ENCODE assay signal across 11 cellular contexts in the genomic region with DNA sequence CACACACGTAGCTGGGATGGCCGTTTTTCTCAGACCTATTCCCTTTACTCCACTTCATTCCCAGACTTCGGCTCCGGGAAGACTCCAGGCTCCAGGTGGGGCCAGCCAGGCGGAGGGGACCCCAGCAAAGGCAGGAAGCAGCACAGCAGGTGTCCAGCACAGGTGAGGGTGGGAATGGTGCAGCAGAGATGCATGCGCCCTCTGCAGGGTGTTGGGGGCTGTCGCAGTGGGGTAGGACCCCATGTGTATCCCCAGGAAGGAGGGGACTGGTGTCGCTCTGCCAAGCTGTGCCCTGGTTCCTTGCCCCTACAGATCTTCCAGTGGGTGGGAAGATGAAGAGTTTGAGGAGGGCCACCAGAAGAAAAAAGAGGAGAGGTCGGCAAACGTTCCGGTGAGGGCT. TPM values are rescaled to one million over a fixed set of nuclear protein-coding genes. Genes with fewer than 3 reads are reported as not detected.
DNase-seq lines count a peak whose midpoint lies in the region; ATAC-seq, FAIRE-seq and TF ChIP-seq lines count a peak whose summit lies in the region.
"Had no signal": no experiment of that assay in that cellular context is flagged by ENCODE, and none has a peak within 500 bp of the region (broad histone marks: within the 10 kb centered on the region; RNA-seq: fewer than 3 reads in every experiment).

No MANE protein-coding gene starts in this region.

- CTCF ChIA-PET in HepG2 (lab: Yijun Ruan, JAX; ENCODE audit: low intra/inter-chr PET ratio, low total read pairs) (interaction anchor here (1.2 to 5.8 kb wide), 3 partner anchors 23 to 128 kb away, joined by 3 to 86 read pairs (median 7); no protein-coding TSS in a partner anchor), endothelial cell of umbilical vein (lab: Charles Lee) (interaction anchor here (1.1 to 9.3 kb wide), 4 partner anchors 21 to 104 kb away, joined by 6 to 104 read pairs (median 7); no protein-coding TSS in a partner anchor)

- peak; percentile 75 for TF ChIP-seq CTCF in HepG2 (CRISPR knock-in tag; IDR thresholded peaks at IDR 0.05)
- TF ChIP-seq CTCF in right lobe of liver (IDR thresholded peaks at IDR 0.05) = no peak
- TF ChIP-seq CTCF in endothelial cell of umbilical vein (IDR thresholded peaks at IDR 0.05; ENCODE audit: extremely low read depth in 1 of 2, insufficient read depth in 1 of 2, low read depth in 1 of 2, low read length in 2 of 2) = peak; percentile 21 to 34
- TF ChIP-seq CTCF in ovary (IDR thresholded peaks at IDR 0.05) = no peak

- intact Hi-C loops in HepG2 (cut with micrococcal nuclease; ENCODE audit: unreplicated experiment) (loop anchor here (1.0 to 5.0 kb wide), 3 partner anchors 23 to 129 kb away; partner anchors contain the start of gene MEF2D), right lobe of liver (cut with DNase I) (no loop called here), endothelial cell of umbilical vein (cut with micrococcal nuclease) (loop anchor here (1.0 to 2.0 kb wide), 3 partner anchors 16 to 72 kb away; partner anchors contain the start of gene GPATCH4), ovary (cut with DNase I) (loop anchor here in 2 of 4 donors (2.0 to 10.0 kb wide), 4 partner anchors 18 to 123 kb away; no protein-coding TSS in a partner anchor)

- H2AFZ ChIP-seq in HepG2 (ENCODE audit: low read length) (no peak overlapping the region), endothelial cell of umbilical vein (ENCODE audit: low read depth, low read length) (no peak overlapping the region)

- FAIRE-seq in HepG2 (lab: Jason Lieb, UNC) (no peak), endothelial cell of umbilical vein (lab: Jason Lieb, UNC) (no peak)
- FAIRE-seq: kidney had no signal

- H3K27ac ChIP-seq in HepG2 (ENCODE audit: extremely low read length, insufficient read depth, low read length) (no peak overlapping the region), right lobe of liver (no peak overlapping the region), endothelial cell of umbilical vein (ENCODE audit: insufficient read depth, low read depth, low read length) (no peak overlapping the region), ovary (no peak overlapping the region)

- H3K79me2 ChIP-seq in HepG2 (ENCODE audit: insufficient read depth, low read length) (no peaks in the 10 kb centered on the region), endothelial cell of umbilical vein (ENCODE audit: control insufficient read depth, insufficient read depth, low read length) (no peaks in the 10 kb centered on the region)

- TF ChIP-seq EP300 in HepG2 (IDR thresholded peaks at IDR 0.05; ENCODE audit: low read depth in 2 of 2, low read length in 2 of 2) (no peak), HepG2 (CRISPR knock-in tag; IDR thresholded peaks at IDR 0.05; ENCODE audit: borderline replicate concordance) (no peak), ovary (IDR thresholded peaks at IDR 0.05) (no peak)

- WGBS in HepG2 (ENCODE audit: low lambda C conversion rate) = 5% methylated on average over 11 of the region's 11 CpGs
- 20% methylated on average over 6 of the region's 11 CpGs for WGBS in right lobe of liver (ENCODE audit: insufficient coverage, low coverage, low lambda C conversion rate, missing lambda C conversion rate)
- 40 to 43% (median 40%) methylated on average over 11 of the region's 11 CpGs for WGBS in ovary, 3 donors

- 0 out of 2 replicates have a peak, but pooled peaks cover 14% of the 10 kb centered on the region for H3K4me1 ChIP-seq in HepG2 (ENCODE audit: insufficient read depth, low read length)
- no peaks in the 10 kb centered on the region for H3K4me1 ChIP-seq in right lobe of liver
- no peaks in the 10 kb centered on the region for H3K4me1 ChIP-seq in endothelial cell of umbilical vein (ENCODE audit: control insufficient read depth, extremely low read depth, insufficient read depth, low read length)
- H3K4me1 ChIP-seq in ovary (ENCODE audit: insufficient read depth) = no peaks in the 10 kb centered on the region

- dilution Hi-C loops in endothelial cell of umbilical vein (cut with MboI; ENCODE audit: extremely low pct_ligation_motif_present, low sequenced_read_pairs) = no loop called here

- DNase-seq in HepG2 (ENCODE audit: low spot score) = peak; percentile 28
- no peak for DNase-seq in right lobe of liver
- DNase-seq in NCI-H1105 treated with DMSO at 0.1 percent for 48 hours (lab: John Stamatoyannopoulos, UW) = peak; percentile 17
- DNase-seq in endothelial cell of umbilical vein (ENCODE audit: low read depth, low spot score) = no peak
- no peak for DNase-seq in NCI-H1048 (lab: John Stamatoyannopoulos, UW)
- DNase-seq in AG08396 (ENCODE audit: low spot score) = no peak
- no peak for DNase-seq in NOMO-1 (lab: John Stamatoyannopoulos, UW; ENCODE audit: unreplicated experiment in 2 of 2)
- DNase-seq in ovary = no peak
- DNase-seq: activated CD4-positive, alpha-beta T cell treated with anti-CD3 and anti-CD28 coated beads for 36 hours; kidney had no signal

- no peaks in the 10 kb centered on the region for H3K9me3 ChIP-seq in HepG2 (ENCODE audit: low read length)
- H3K9me3 ChIP-seq in right lobe of liver = no peaks in the 10 kb centered on the region
- H3K9me3 ChIP-seq in endothelial cell of umbilical vein (replicated peaks; ENCODE audit: control insufficient read depth, insufficient read depth, low read length) = no peaks in the 10 kb centered on the region
- H3K9me3 ChIP-seq in ovary = no peaks in the 10 kb centered on the region

- H4K20me1 ChIP-seq in HepG2 (ENCODE audit: insufficient read depth, low read length) (no peaks in the 10 kb centered on the region), endothelial cell of umbilical vein (replicated peaks; ENCODE audit: control insufficient read depth, extremely low read depth, insufficient read depth, low read length) (no peaks in the 10 kb centered on the region)

- BruUV-seq in HepG2 (replicated peaks; lab: Mats Ljungman, UMichigan) = no TSS peak
- no TSS peak for BruUV-seq in endothelial cell of umbilical vein (replicated peaks; lab: Mats Ljungman, UMichigan)

- H3K4me2 ChIP-seq in HepG2 (ENCODE audit: low read depth, low read length) (peak overlapping the region; percentile 29; the same call in 1 of the 2 replicates), endothelial cell of umbilical vein (ENCODE audit: insufficient read depth, low read length) (no peak overlapping the region)

- POLR2A ChIA-PET in HepG2 (lab: Yijun Ruan, JAX) (no interaction called here), endothelial cell of umbilical vein (lab: Charles Lee) (no interaction called here)

- H3K27me3 ChIP-seq in HepG2 (ENCODE audit: control insufficient read depth in 1 of 2, insufficient read depth in 2 of 2, low read length in 2 of 2) (peaks cover 6 to 35% of the 10 kb centered on the region in 2 experiments; a peak in 4 of 5 replicates), right lobe of liver (no peaks in the 10 kb centered on the region), endothelial cell of umbilical vein (ENCODE audit: control insufficient read depth in 2 of 2, insufficient read depth in 2 of 2, low read length in 2 of 2) (no peaks in the 10 kb centered on the region), ovary (no peaks in the 10 kb centered on the region)

- H3K9ac ChIP-seq in HepG2 (ENCODE audit: insufficient read depth, low read depth, low read length) (no peak overlapping the region), endothelial cell of umbilical vein (replicated peaks; ENCODE audit: extremely low read depth, insufficient read depth, low read length) (no peak overlapping the region)

- no peaks in the 10 kb centered on the region for H3K36me3 ChIP-seq in HepG2 (replicated peaks in 1 of 2; ENCODE audit: control insufficient read depth in 1 of 2, insufficient read depth in 2 of 2, low read length in 2 of 2)
- H3K36me3 ChIP-seq in right lobe of liver = no peaks in the 10 kb centered on the region
- H3K36me3 ChIP-seq in endothelial cell of umbilical vein (ENCODE audit: control insufficient read depth in 2 of 2, extremely low read depth in 1 of 2, insufficient read depth in 2 of 2, low read length in 2 of 2) = no peaks in the 10 kb centered on the region
- no peaks in the 10 kb centered on the region for H3K36me3 ChIP-seq in ovary

- ATAC-seq in HepG2 = peak; percentile 86
- ATAC-seq in right lobe of liver = no peak

- TF ChIP-seq POLR2A in HepG2 (IDR thresholded peaks at IDR 0.05; ENCODE audit: insufficient read depth in 1 of 2, low read depth in 2 of 2, low read length in 2 of 2) (no peak), right lobe of liver (IDR thresholded peaks at IDR 0.05) (no peak), endothelial cell of umbilical vein (IDR thresholded peaks at IDR 0.05; ENCODE audit: low read depth, low read length) (no peak), ovary (IDR thresholded peaks at IDR 0.05) (no peak)

- TF ChIP-seq RAD21 in HepG2 (CRISPR knock-in tag; IDR thresholded peaks at IDR 0.05) = 0 out of 2 replicates have a peak, but pooled peaks have one; percentile 12

- in situ Hi-C loops in HepG2 (cut with HindIII; ENCODE audit: extremely low pct_ligation_motif_present, low pct_unique_long_range_greater_than_20kb) = no loop called here

- no peaks in the 10 kb centered on the region for H3K9me1 ChIP-seq in endothelial cell of umbilical vein (replicated peaks; ENCODE audit: control insufficient read depth, extremely low read depth, insufficient read depth, low read length)

- H3K4me3 ChIP-seq in HepG2 (replicated peaks in 1 of 3; ENCODE audit: insufficient read depth in 1 of 3, low read depth in 2 of 3, low read length in 3 of 3) (no peak overlapping the region), right lobe of liver (no peak overlapping the region), endothelial cell of umbilical vein (replicated peaks in 1 of 3; ENCODE audit: insufficient read depth in 1 of 3, low read depth in 1 of 3, low read length in 3 of 3) (no peak overlapping the region), ovary (no peak overlapping the region)

RNA-seq across cellular contexts. Expression of gene TTC24, which starts 5.3 kb away (rescaled TPM):
- total RNA-seq in HepG2 (2016; rRNA removed; fragmentation: Illumina TruSeq; extraction: Trizol) (0.13 and 0.15 TPM in 2 replicates), right lobe of liver (under 1 TPM in 1 of 6 experiments, not detected in 5; 0.31 TPM), endothelial cell of umbilical vein (not detected in 2 replicates), ovary (under 1 TPM in 1 of 7 donors, not detected in 6; 0.15 TPM)
- not detected in 2 replicates for total RNA-seq in HepG2 (2016; cell fraction: cytosol; rRNA removed; fragmentation: Illumina TruSeq; extraction: Trizol; ENCODE audit: low read depth)
- 0.22 and 0.37 TPM in 2 replicates for total RNA-seq in HepG2 (2016; cell fraction: insoluble cytoplasmic fraction; rRNA removed; fragmentation: Illumina TruSeq; extraction: Trizol)
- total RNA-seq in HepG2 (2016; cell fraction: membrane; rRNA removed; fragmentation: Illumina TruSeq; extraction: Trizol) = not detected in 2 replicates
- total RNA-seq in HepG2 (2016; cell fraction: nucleus; rRNA removed; fragmentation: Illumina TruSeq; extraction: Trizol) = not detected in 2 replicates
- polyA plus RNA-seq in HepG2 (2011; rRNA removed) (0.18 and 0.30 TPM in 2 replicates), endothelial cell of umbilical vein (not detected in 2 replicates), ovary (under 1 TPM in 1 of 2 donors, not detected in 1; 0.12 TPM)
- 0.05 and 0.11 TPM in 2 replicates for polyA plus RNA-seq in HepG2 (2011; cell fraction: cytosol; rRNA removed)
- 0.61 and 1.4 TPM in 2 replicates for polyA plus RNA-seq in HepG2 (2011; cell fraction: nucleus; rRNA removed)
- 0.17 TPM in 1 of 2 replicates, not detected in the other for polyA plus RNA-seq in HepG2 (2012)
- polyA plus RNA-seq in HepG2 (2016; cell fraction: cytosol; fragmentation: Illumina TruSeq; extraction: Trizol; ENCODE audit: low read depth) = not detected in 2 replicates
- polyA plus RNA-seq in HepG2 (2016; cell fraction: insoluble cytoplasmic fraction; fragmentation: Illumina TruSeq; extraction: Trizol; ENCODE audit: low read depth) = not detected in 2 replicates
- not detected in 2 replicates for polyA plus RNA-seq in HepG2 (2016; cell fraction: membrane; fragmentation: Illumina TruSeq; extraction: Trizol; ENCODE audit: low read depth)
- polyA plus RNA-seq in HepG2 (2016; cell fraction: nucleus; fragmentation: Illumina TruSeq; extraction: Trizol; ENCODE audit: insufficient read depth, low read depth) = 0.60 TPM in 1 of 2 replicates, not detected in the other
- polyA minus RNA-seq in HepG2 (2011; rRNA and poly(A)+ RNA removed; ENCODE audit: low replicate concordance) = 0.32 TPM in 1 of 2 replicates, not detected in the other
- not detected in 2 replicates for polyA minus RNA-seq in HepG2 (2011; cell fraction: cytosol; rRNA and poly(A)+ RNA removed)
- 0.99 TPM in 1 of 2 replicates, not detected in the other for polyA minus RNA-seq in HepG2 (2011; cell fraction: nucleus; rRNA and poly(A)+ RNA removed)
- not detected in 2 replicates for polyA plus RNA-seq in endothelial cell of umbilical vein (2011; cell fraction: cytosol; rRNA removed)
- polyA plus RNA-seq in endothelial cell of umbilical vein (2011; cell fraction: nucleus; rRNA removed) = not detected in 2 replicates
- polyA plus RNA-seq in endothelial cell of umbilical vein (2012) = not detected in 2 replicates
- not detected in 2 replicates for polyA minus RNA-seq in endothelial cell of umbilical vein
- polyA minus RNA-seq in endothelial cell of umbilical vein (2011; cell fraction: cytosol; rRNA and poly(A)+ RNA removed) = not detected
- polyA minus RNA-seq in endothelial cell of umbilical vein (2011; cell fraction: nucleus; rRNA and poly(A)+ RNA removed) = not detected in 2 replicates
- polyA plus RNA-seq: BJ had no signal

RNA-seq across cellular contexts. Expression of gene NAXE, which starts 6.8 kb away (rescaled TPM):
- total RNA-seq in HepG2 (2016; rRNA removed; fragmentation: Illumina TruSeq; extraction: Trizol) (37.9 and 59.4 TPM in 2 replicates), right lobe of liver (10 to 100 TPM; 37.7 to 72.3 (median 49.4) TPM), endothelial cell of umbilical vein (74.0 and 76.2 TPM in 2 replicates), ovary (10 to 100 TPM; 43.5 to 85.4 (median 65.4) TPM)
- 69.0 and 80.5 TPM in 2 replicates for total RNA-seq in HepG2 (2016; cell fraction: cytosol; rRNA removed; fragmentation: Illumina TruSeq; extraction: Trizol; ENCODE audit: low read depth)
- 32.9 and 62.3 TPM in 2 replicates for total RNA-seq in HepG2 (2016; cell fraction: insoluble cytoplasmic fraction; rRNA removed; fragmentation: Illumina TruSeq; extraction: Trizol)
- total RNA-seq in HepG2 (2016; cell fraction: membrane; rRNA removed; fragmentation: Illumina TruSeq; extraction: Trizol) = 57.8 and 70.5 TPM in 2 replicates
- total RNA-seq in HepG2 (2016; cell fraction: nucleus; rRNA removed; fragmentation: Illumina TruSeq; extraction: Trizol) = 36.6 and 46.8 TPM in 2 replicates
- polyA plus RNA-seq in HepG2 (2011; rRNA removed) (35.0 and 39.4 TPM in 2 replicates), endothelial cell of umbilical vein (187 and 210 TPM in 2 replicates), ovary (10 to 100 TPM; 57.8 to 75.0 TPM)
- polyA plus RNA-seq in HepG2 (2011; cell fraction: cytosol; rRNA removed) = 44.6 and 54.4 TPM in 2 replicates
- 28.8 and 37.7 TPM in 2 replicates for polyA plus RNA-seq in HepG2 (2011; cell fraction: nucleus; rRNA removed)
- 37.1 and 42.0 TPM in 2 replicates for polyA plus RNA-seq in HepG2 (2012)
- 109 and 132 TPM in 2 replicates for polyA plus RNA-seq in HepG2 (2016; cell fraction: cytosol; fragmentation: Illumina TruSeq; extraction: Trizol; ENCODE audit: low read depth)
- 38.4 and 48.9 TPM in 2 replicates for polyA plus RNA-seq in HepG2 (2016; cell fraction: insoluble cytoplasmic fraction; fragmentation: Illumina TruSeq; extraction: Trizol; ENCODE audit: low read depth)
- 78.1 and 86.6 TPM in 2 replicates for polyA plus RNA-seq in HepG2 (2016; cell fraction: membrane; fragmentation: Illumina TruSeq; extraction: Trizol; ENCODE audit: low read depth)
- 64.6 and 71.1 TPM in 2 replicates for polyA plus RNA-seq in HepG2 (2016; cell fraction: nucleus; fragmentation: Illumina TruSeq; extraction: Trizol; ENCODE audit: insufficient read depth, low read depth)
- 43.3 and 215 TPM in 2 replicates for polyA minus RNA-seq in HepG2 (2011; rRNA and poly(A)+ RNA removed; ENCODE audit: low replicate concordance)
- 15.2 and 16.5 TPM in 2 replicates for polyA minus RNA-seq in HepG2 (2011; cell fraction: cytosol; rRNA and poly(A)+ RNA removed)
- polyA minus RNA-seq in HepG2 (2011; cell fraction: nucleus; rRNA and poly(A)+ RNA removed) = 15.8 and 22.0 TPM in 2 replicates
- polyA plus RNA-seq in endothelial cell of umbilical vein (2011; cell fraction: cytosol; rRNA removed) = 143 and 154 TPM in 2 replicates
- polyA plus RNA-seq in endothelial cell of umbilical vein (2011; cell fraction: nucleus; rRNA removed) = 62.0 and 82.1 TPM in 2 replicates
- polyA plus RNA-seq in endothelial cell of umbilical vein (2012) = 90.9 and 109 TPM in 2 replicates
- polyA minus RNA-seq in endothelial cell of umbilical vein = 97.8 and 109 TPM in 2 replicates
- 91.6 TPM for polyA minus RNA-seq in endothelial cell of umbilical vein (2011; cell fraction: cytosol; rRNA and poly(A)+ RNA removed)
- polyA minus RNA-seq in endothelial cell of umbilical vein (2011; cell fraction: nucleus; rRNA and poly(A)+ RNA removed) = 26.3 and 33.7 TPM in 2 replicates

RNA-seq across cellular contexts. Expression of gene IQGAP3, which starts 12.4 kb away (rescaled TPM):
- 6.7 and 14.1 TPM in 2 replicates for total RNA-seq in HepG2 (2016; rRNA removed; fragmentation: Illumina TruSeq; extraction: Trizol)
- 0.97 and 2.0 TPM in 2 replicates for total RNA-seq in HepG2 (2016; cell fraction: cytosol; rRNA removed; fragmentation: Illumina TruSeq; extraction: Trizol; ENCODE audit: low read depth)
- total RNA-seq in HepG2 (2016; cell fraction: insoluble cytoplasmic fraction; rRNA removed; fragmentation: Illumina TruSeq; extraction: Trizol) = 6.2 and 14.6 TPM in 2 replicates
- total RNA-seq in HepG2 (2016; cell fraction: membrane; rRNA removed; fragmentation: Illumina TruSeq; extraction: Trizol) = 2.2 and 2.4 TPM in 2 replicates
- total RNA-seq in HepG2 (2016; cell fraction: nucleus; rRNA removed; fragmentation: Illumina TruSeq; extraction: Trizol) = 18.5 and 22.6 TPM in 2 replicates
- 12.8 and 13.5 TPM in 2 replicates for polyA plus RNA-seq in HepG2 (2011; rRNA removed)
- 2.4 and 3.7 TPM in 2 replicates for polyA plus RNA-seq in HepG2 (2011; cell fraction: cytosol; rRNA removed)
- polyA plus RNA-seq in HepG2 (2011; cell fraction: nucleus; rRNA removed) = 79.6 and 121 TPM in 2 replicates
- polyA plus RNA-seq in HepG2 (2012) = 4.8 and 7.5 TPM in 2 replicates
- 0.44 TPM in 2 replicates for polyA plus RNA-seq in HepG2 (2016; cell fraction: cytosol; fragmentation: Illumina TruSeq; extraction: Trizol; ENCODE audit: low read depth)
- 3.2 and 3.8 TPM in 2 replicates for polyA plus RNA-seq in HepG2 (2016; cell fraction: insoluble cytoplasmic fraction; fragmentation: Illumina TruSeq; extraction: Trizol; ENCODE audit: low read depth)
- polyA plus RNA-seq in HepG2 (2016; cell fraction: membrane; fragmentation: Illumina TruSeq; extraction: Trizol; ENCODE audit: low read depth) = 0.92 and 1.1 TPM in 2 replicates
- 42.8 and 43.6 TPM in 2 replicates for polyA plus RNA-seq in HepG2 (2016; cell fraction: nucleus; fragmentation: Illumina TruSeq; extraction: Trizol; ENCODE audit: insufficient read depth, low read depth)
- 22.3 and 62.6 TPM in 2 replicates for polyA minus RNA-seq in HepG2 (2011; rRNA and poly(A)+ RNA removed; ENCODE audit: low replicate concordance)
- 4.0 and 5.7 TPM in 2 replicates for polyA minus RNA-seq in HepG2 (2011; cell fraction: cytosol; rRNA and poly(A)+ RNA removed)
- polyA minus RNA-seq in HepG2 (2011; cell fraction: nucleus; rRNA and poly(A)+ RNA removed) = 16.8 and 18.3 TPM in 2 replicates
- total RNA-seq in right lobe of liver = 1 to 10 TPM in 3 of 6 experiments, under 1 TPM in 3; 0.07 to 2.6 (median 0.95) TPM
- total RNA-seq in endothelial cell of umbilical vein = 48.6 and 60.7 TPM in 2 replicates
- 28.3 and 30.2 TPM in 2 replicates for polyA plus RNA-seq in endothelial cell of umbilical vein
- polyA plus RNA-seq in endothelial cell of umbilical vein (2011; cell fraction: cytosol; rRNA removed) = 17.1 and 17.2 TPM in 2 replicates
- polyA plus RNA-seq in endothelial cell of umbilical vein (2011; cell fraction: nucleus; rRNA removed) = 198 and 249 TPM in 2 replicates
- 9.9 and 15.9 TPM in 2 replicates for polyA plus RNA-seq in endothelial cell of umbilical vein (2012)
- polyA minus RNA-seq in endothelial cell of umbilical vein = 47.2 and 48.6 TPM in 2 replicates
- 18.8 TPM for polyA minus RNA-seq in endothelial cell of umbilical vein (2011; cell fraction: cytosol; rRNA and poly(A)+ RNA removed)
- polyA minus RNA-seq in endothelial cell of umbilical vein (2011; cell fraction: nucleus; rRNA and poly(A)+ RNA removed) = 41.1 and 61.1 TPM in 2 replicates
- total RNA-seq in ovary = 1 to 10 TPM in 1 of 7 donors, under 1 TPM in 5, not detected in 1; 0.05 to 1.2 (median 0.30) TPM
- under 1 TPM; 0.18 to 0.60 TPM for polyA plus RNA-seq in ovary

RNA-seq across cellular contexts. Expression of gene GPATCH4, which starts 16.5 kb away (rescaled TPM):
- 37.9 and 43.4 TPM in 2 replicates for total RNA-seq in HepG2 (2016; rRNA removed; fragmentation: Illumina TruSeq; extraction: Trizol)
- 7.3 and 7.7 TPM in 2 replicates for total RNA-seq in HepG2 (2016; cell fraction: cytosol; rRNA removed; fragmentation: Illumina TruSeq; extraction: Trizol; ENCODE audit: low read depth)
- 37.1 and 46.1 TPM in 2 replicates for total RNA-seq in HepG2 (2016; cell fraction: insoluble cytoplasmic fraction; rRNA removed; fragmentation: Illumina TruSeq; extraction: Trizol)
- 22.7 and 24.7 TPM in 2 replicates for total RNA-seq in HepG2 (2016; cell fraction: membrane; rRNA removed; fragmentation: Illumina TruSeq; extraction: Trizol)
- 36.6 and 38.1 TPM in 2 replicates for total RNA-seq in HepG2 (2016; cell fraction: nucleus; rRNA removed; fragmentation: Illumina TruSeq; extraction: Trizol)
- 19.2 and 20.0 TPM in 2 replicates for polyA plus RNA-seq in HepG2 (2011; rRNA removed)
- 13.1 and 21.0 TPM in 2 replicates for polyA plus RNA-seq in HepG2 (2011; cell fraction: cytosol; rRNA removed)
- 13.5 and 17.3 TPM in 2 replicates for polyA plus RNA-seq in HepG2 (2011; cell fraction: nucleus; rRNA removed)
- 26.6 and 33.5 TPM in 2 replicates for polyA plus RNA-seq in HepG2 (2012)
- 11.1 and 11.2 TPM in 2 replicates for polyA plus RNA-seq in HepG2 (2016; cell fraction: cytosol; fragmentation: Illumina TruSeq; extraction: Trizol; ENCODE audit: low read depth)
- 79.1 and 79.7 TPM in 2 replicates for polyA plus RNA-seq in HepG2 (2016; cell fraction: insoluble cytoplasmic fraction; fragmentation: Illumina TruSeq; extraction: Trizol; ENCODE audit: low read depth)
- 22.9 and 25.6 TPM in 2 replicates for polyA plus RNA-seq in HepG2 (2016; cell fraction: membrane; fragmentation: Illumina TruSeq; extraction: Trizol; ENCODE audit: low read depth)
- polyA plus RNA-seq in HepG2 (2016; cell fraction: nucleus; fragmentation: Illumina TruSeq; extraction: Trizol; ENCODE audit: insufficient read depth, low read depth) = 59.3 and 65.1 TPM in 2 replicates
- 24.3 and 141 TPM in 2 replicates for polyA minus RNA-seq in HepG2 (2011; rRNA and poly(A)+ RNA removed; ENCODE audit: low replicate concordance)
- polyA minus RNA-seq in HepG2 (2011; cell fraction: cytosol; rRNA and poly(A)+ RNA removed) = 9.7 and 9.9 TPM in 2 replicates
- polyA minus RNA-seq in HepG2 (2011; cell fraction: nucleus; rRNA and poly(A)+ RNA removed) = 46.1 and 51.0 TPM in 2 replicates
- 10 to 100 TPM in 4 of 6 experiments, 1 to 10 TPM in 2; 7.0 to 25.3 (median 12.4) TPM for total RNA-seq in right lobe of liver
- total RNA-seq in endothelial cell of umbilical vein = 29.2 and 32.0 TPM in 2 replicates
- polyA plus RNA-seq in endothelial cell of umbilical vein = 15.5 and 22.4 TPM in 2 replicates
- 30.0 and 42.1 TPM in 2 replicates for polyA plus RNA-seq in endothelial cell of umbilical vein (2011; cell fraction: cytosol; rRNA removed)
- 46.6 and 52.0 TPM in 2 replicates for polyA plus RNA-seq in endothelial cell of umbilical vein (2011; cell fraction: nucleus; rRNA removed)
- polyA plus RNA-seq in endothelial cell of umbilical vein (2012) = 39.0 and 64.5 TPM in 2 replicates
- 38.2 and 48.0 TPM in 2 replicates for polyA minus RNA-seq in endothelial cell of umbilical vein
- 37.6 TPM for polyA minus RNA-seq in endothelial cell of umbilical vein (2011; cell fraction: cytosol; rRNA and poly(A)+ RNA removed)
- 26.2 and 46.5 TPM in 2 replicates for polyA minus RNA-seq in endothelial cell of umbilical vein (2011; cell fraction: nucleus; rRNA and poly(A)+ RNA removed)
- 10 to 100 TPM; 11.1 to 45.1 (median 22.8) TPM for total RNA-seq in ovary
- 10 to 100 TPM; 10.0 to 22.0 TPM for polyA plus RNA-seq in ovary

RNA-seq across cellular contexts. Expression of gene HAPLN2, which starts 34.4 kb away (rescaled TPM):
- total RNA-seq in HepG2 (2016; rRNA removed; fragmentation: Illumina TruSeq; extraction: Trizol) (not detected in 2 replicates), right lobe of liver (not detected), endothelial cell of umbilical vein (not detected in 2 replicates), ovary (1 to 10 TPM in 5 of 7 donors, under 1 TPM in 2; 0.30 to 1.9 (median 1.2) TPM)
- not detected in 2 replicates for total RNA-seq in HepG2 (2016; cell fraction: cytosol; rRNA removed; fragmentation: Illumina TruSeq; extraction: Trizol; ENCODE audit: low read depth)
- total RNA-seq in HepG2 (2016; cell fraction: insoluble cytoplasmic fraction; rRNA removed; fragmentation: Illumina TruSeq; extraction: Trizol) = not detected in 2 replicates
- not detected in 2 replicates for total RNA-seq in HepG2 (2016; cell fraction: membrane; rRNA removed; fragmentation: Illumina TruSeq; extraction: Trizol)
- not detected in 2 replicates for total RNA-seq in HepG2 (2016; cell fraction: nucleus; rRNA removed; fragmentation: Illumina TruSeq; extraction: Trizol)
- polyA plus RNA-seq in HepG2 (2011; rRNA removed) (0.09 TPM in 1 of 2 replicates, not detected in the other), endothelial cell of umbilical vein (0.14 TPM in 1 of 2 replicates, not detected in the other), ovary (1 to 10 TPM in 1 of 2 donors, not detected in 1; 1.1 TPM)
- not detected in 2 replicates for polyA plus RNA-seq in HepG2 (2011; cell fraction: cytosol; rRNA removed)
- polyA plus RNA-seq in HepG2 (2011; cell fraction: nucleus; rRNA removed) = 0.40 and 0.62 TPM in 2 replicates
- polyA plus RNA-seq in HepG2 (2012) = 0.19 TPM in 1 of 2 replicates, not detected in the other
- polyA plus RNA-seq in HepG2 (2016; cell fraction: cytosol; fragmentation: Illumina TruSeq; extraction: Trizol; ENCODE audit: low read depth) = not detected in 2 replicates
- not detected in 2 replicates for polyA plus RNA-seq in HepG2 (2016; cell fraction: insoluble cytoplasmic fraction; fragmentation: Illumina TruSeq; extraction: Trizol; ENCODE audit: low read depth)
- polyA plus RNA-seq in HepG2 (2016; cell fraction: membrane; fragmentation: Illumina TruSeq; extraction: Trizol; ENCODE audit: low read depth) = not detected in 2 replicates
- not detected in 2 replicates for polyA plus RNA-seq in HepG2 (2016; cell fraction: nucleus; fragmentation: Illumina TruSeq; extraction: Trizol; ENCODE audit: insufficient read depth, low read depth)
- not detected in 2 replicates for polyA minus RNA-seq in HepG2 (2011; rRNA and poly(A)+ RNA removed; ENCODE audit: low replicate concordance)
- not detected in 2 replicates for polyA minus RNA-seq in HepG2 (2011; cell fraction: cytosol; rRNA and poly(A)+ RNA removed)
- not detected in 2 replicates for polyA minus RNA-seq in HepG2 (2011; cell fraction: nucleus; rRNA and poly(A)+ RNA removed)
- not detected in 2 replicates for polyA plus RNA-seq in endothelial cell of umbilical vein (2011; cell fraction: cytosol; rRNA removed)
- polyA plus RNA-seq in endothelial cell of umbilical vein (2011; cell fraction: nucleus; rRNA removed) = 0.68 and 0.70 TPM in 2 replicates
- polyA plus RNA-seq in endothelial cell of umbilical vein (2012) = not detected in 2 replicates
- not detected in 2 replicates for polyA minus RNA-seq in endothelial cell of umbilical vein
- polyA minus RNA-seq in endothelial cell of umbilical vein (2011; cell fraction: cytosol; rRNA and poly(A)+ RNA removed) = not detected
- polyA minus RNA-seq in endothelial cell of umbilical vein (2011; cell fraction: nucleus; rRNA and poly(A)+ RNA removed) = not detected in 2 replicates
- polyA plus RNA-seq: BJ had no signal

Comparison
In these comparisons a context has a peak if more than half of its experiments do, and no peak if none do; other contexts are left out.
1. DNase-seq: peak in HepG2 (single experiment) and NCI-H1105 treated with DMSO at 0.1 percent for 48 hours (single experiment); none in right lobe of liver (0 of 3), endothelial cell of umbilical vein (single experiment), NCI-H1048 (single experiment), AG08396 (single experiment), NOMO-1 (0 of 2) and ovary (0 of 5).
2. CTCF ChIP-seq: peak in HepG2 (single experiment) and endothelial cell of umbilical vein (2 of 2); none in right lobe of liver (0 of 4) and ovary (0 of 3).
3. intact Hi-C loops: an anchor here in HepG2 (1.0 to 5.0 kb wide) and endothelial cell of umbilical vein (1.0 to 2.0 kb wide); none called in right lobe of liver.